Comparison of ENCODE assay signal across 26 cellular contexts in the genomic region with DNA sequence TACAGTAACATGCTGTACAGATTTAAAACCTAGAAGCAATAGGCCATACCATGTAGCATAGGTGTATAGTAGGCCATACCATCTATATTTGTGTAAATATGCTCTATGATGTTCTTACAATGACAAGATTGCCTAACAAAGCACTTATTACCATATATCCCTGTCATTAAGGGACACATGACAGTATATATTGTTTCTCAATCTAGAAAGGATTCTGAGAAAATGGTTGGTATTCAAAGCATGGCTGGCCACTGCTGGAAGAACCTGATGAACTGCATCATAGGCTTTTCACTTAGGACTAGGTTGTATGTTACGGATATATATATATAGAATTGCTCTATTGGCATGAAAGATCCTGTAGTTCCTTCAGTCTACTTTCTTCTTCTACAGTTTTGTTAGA.
"Had no signal": no experiment of that assay in that cellular context is flagged by ENCODE, and none has a peak within 500 bp of the region (broad histone marks: within the 10 kb centered on the region; RNA-seq: fewer than 3 reads in every experiment).

No MANE protein-coding gene starts in this region.

- ATAC-seq: effector memory CD8-positive, alpha-beta T cell; foreskin keratinocyte; gastroesophageal sphincter; heart left ventricle; left lung; left ventricle myocardium superior; lower lobe of right lung; mucosa of descending colon; naive thymus-derived CD8-positive, alpha-beta T cell had no signal

- H3K4me2 ChIP-seq: hepatocyte had no signal

- H3K27me3 ChIP-seq: colonic mucosa, esophagus muscularis mucosa, foreskin keratinocyte, gastroesophageal sphincter, heart left ventricle, hepatocyte, left lung had no signal

- DNase-seq: colonic mucosa; cortex of kidney; effector CD8-positive, alpha-beta T cell; effector memory CD8-positive, alpha-beta T cell; endodermal cell; erythroblast; foreskin keratinocyte; heart left ventricle; hypothalamus; immature natural killer cell; islet precursor cell; kidney; kidney glomerular epithelial cell; left lung; left ventricle myocardium superior; lower lobe of right lung; mesenchymal stem cell; mucosa of descending colon; naive B cell; naive thymus-derived CD8-positive, alpha-beta T cell had no signal

- H3K4me1 ChIP-seq: colonic mucosa had no signal

- H3K9me3 ChIP-seq: colonic mucosa, lower lobe of right lung, mucosa of descending colon had no signal

- H3K27ac ChIP-seq: colonic mucosa, epithelial cell of prostate, esophagus muscularis mucosa, foreskin keratinocyte, gastroesophageal sphincter, heart left ventricle, hepatocyte, left lung, lower lobe of right lung had no signal

- FAIRE-seq: endometrium, frontal cortex, kidney had no signal

- H3K4me3 ChIP-seq: colonic mucosa, esophagus muscularis mucosa, gastroesophageal sphincter, heart left ventricle, hepatocyte, left lung, lower lobe of right lung, mucosa of descending colon had no signal

- H3K36me3 ChIP-seq: colonic mucosa, esophagus muscularis mucosa, gastroesophageal sphincter, heart left ventricle, left lung, lower lobe of right lung had no signal
